8 cellular contexts compared by ENCODE assay signal in genomic region chr3:120795017-120795648, GRCh38. TPM values are rescaled to one million over a fixed set of nuclear protein-coding genes. Genes with fewer than 3 reads are reported as not detected.
DNase-seq lines count a peak whose midpoint lies in the region; ATAC-seq and TF ChIP-seq lines count a peak whose summit lies in the region.

No MANE protein-coding gene starts in this region.

- no peak overlapping the region for H3K27ac Mint-ChIP-seq in activated T-helper 17 cell treated with anti-CD3 and anti-CD28 coated beads, Interleukin-2, amount 50 U/mL, for 72 hours

- no peaks in the 10 kb centered on the region for H3K27me3 ChIP-seq in upper lobe of right lung

- no peaks in the 10 kb centered on the region for H3K4me1 ChIP-seq in upper lobe of right lung

- H3K36me3 ChIP-seq in upper lobe of right lung: no peaks in the 10 kb centered on the region

- intact Hi-C loops in upper lobe of right lung (cut with DNase I): no loop called here

- no peak overlapping the region for H3K27ac ChIP-seq in upper lobe of right lung

- H3K4me3 ChIP-seq in upper lobe of right lung: no peak overlapping the region

- peak; percentile 81 for DNase-seq in EH (ENCODE audit: low read depth)
- peak; percentile 51 for DNase-seq in HuH-7 (ENCODE audit: low spot score)
- DNase-seq in RPMI7951 (ENCODE audit: low read depth): peak; percentile 73
- peak; percentile 63 for DNase-seq in globus pallidus (ENCODE audit: low spot score)
- peak; percentile 83 for DNase-seq in pons (ENCODE audit: low spot score)
- DNase-seq in upper lobe of right lung: peak; percentile 86

- peak; percentile 80 for TF ChIP-seq CTCF in upper lobe of right lung (IDR thresholded peaks at IDR 0.05)

- H3K27me3 Mint-ChIP-seq in activated T-helper 17 cell treated with anti-CD3 and anti-CD28 coated beads, Interleukin-2, amount 50 U/mL, for 72 hours: no peaks in the 10 kb centered on the region

- no peaks in the 10 kb centered on the region for H3K4me1 Mint-ChIP-seq in activated T-helper 17 cell treated with anti-CD3 and anti-CD28 coated beads, Interleukin-2, amount 50 U/mL, for 72 hours

- H3K36me3 Mint-ChIP-seq in activated T-helper 17 cell treated with anti-CD3 and anti-CD28 coated beads, Interleukin-2, amount 50 U/mL, for 72 hours (ENCODE audit: low read depth): no peaks in the 10 kb centered on the region

- no peaks in the 10 kb centered on the region for H3K9me3 ChIP-seq in upper lobe of right lung

- no peak overlapping the region for H3K4me3 Mint-ChIP-seq in activated T-helper 17 cell treated with anti-CD3 and anti-CD28 coated beads, Interleukin-2, amount 50 U/mL, for 72 hours

- no peaks in the 10 kb centered on the region for H3K9me3 Mint-ChIP-seq in activated T-helper 17 cell treated with anti-CD3 and anti-CD28 coated beads, Interleukin-2, amount 50 U/mL, for 72 hours

- ATAC-seq in GM21528 (IDR thresholded peaks at IDR 0.05; ENCODE audit: low FRiP score, unreplicated experiment) (peak; percentile 92), upper lobe of right lung (peak; percentile 96)
- peak; percentile 97 for ATAC-seq in activated T-helper 17 cell treated with anti-CD3 and anti-CD28 coated beads, Interleukin-2, amount 50 U/mL, for 72 hours (replicated peaks)

RNA-seq across cellular contexts. Expression of gene GTF2E1, which starts 52.6 kb away (rescaled TPM):
- total RNA-seq in RPMI7951 (2014; rRNA removed; shearing (Covaris generic)): 16.5 TPM in 2 replicates
- 10 to 100 TPM; 11.1 to 20.2 TPM for total RNA-seq in activated T-helper 17 cell treated with anti-CD3 and anti-CD28 coated beads, Interleukin-2, amount 50 U/mL, for 72 hours
- 16.8 TPM for total RNA-seq in upper lobe of right lung

RNA-seq across cellular contexts. Expression of gene RABL3, which starts 52.8 kb away (rescaled TPM):
- total RNA-seq in RPMI7951 (2014; rRNA removed; shearing (Covaris generic)): 23.5 and 32.0 TPM in 2 replicates
- 10 to 100 TPM; 36.8 to 46.0 TPM for total RNA-seq in activated T-helper 17 cell treated with anti-CD3 and anti-CD28 coated beads, Interleukin-2, amount 50 U/mL, for 72 hours
- 17.2 TPM for total RNA-seq in upper lobe of right lung
